In the genomic region with DNA sequence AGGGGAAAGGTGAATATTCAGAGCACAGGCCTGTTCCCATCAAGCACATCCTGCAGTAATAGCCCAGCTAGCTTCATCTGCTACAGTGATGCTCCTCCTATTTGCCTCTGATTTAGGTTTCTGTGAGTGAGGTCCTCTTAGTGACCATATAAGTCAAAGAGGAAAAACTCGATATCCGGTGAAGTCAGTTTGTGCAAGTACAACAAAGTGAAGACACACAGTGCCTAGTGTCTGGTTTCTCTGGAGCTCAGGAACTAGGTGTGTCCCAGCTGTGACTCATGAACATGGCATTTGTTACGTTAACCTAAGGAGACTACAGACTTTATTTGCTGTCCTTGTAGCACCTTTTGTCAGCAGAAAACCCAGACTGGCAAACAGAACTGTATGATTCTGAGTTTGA, we compare ENCODE assay signal across 1 cellular context.
TF ChIP-seq lines count a peak whose summit lies in the region.

No MANE protein-coding gene starts in this region.

TF ChIP-seq in HepG2, 621 proteins besides CTCF, POLR2A, EP300 and RAD21 (continued from another document and continues in another):
- TF ChIP-seq, protein P1, sequence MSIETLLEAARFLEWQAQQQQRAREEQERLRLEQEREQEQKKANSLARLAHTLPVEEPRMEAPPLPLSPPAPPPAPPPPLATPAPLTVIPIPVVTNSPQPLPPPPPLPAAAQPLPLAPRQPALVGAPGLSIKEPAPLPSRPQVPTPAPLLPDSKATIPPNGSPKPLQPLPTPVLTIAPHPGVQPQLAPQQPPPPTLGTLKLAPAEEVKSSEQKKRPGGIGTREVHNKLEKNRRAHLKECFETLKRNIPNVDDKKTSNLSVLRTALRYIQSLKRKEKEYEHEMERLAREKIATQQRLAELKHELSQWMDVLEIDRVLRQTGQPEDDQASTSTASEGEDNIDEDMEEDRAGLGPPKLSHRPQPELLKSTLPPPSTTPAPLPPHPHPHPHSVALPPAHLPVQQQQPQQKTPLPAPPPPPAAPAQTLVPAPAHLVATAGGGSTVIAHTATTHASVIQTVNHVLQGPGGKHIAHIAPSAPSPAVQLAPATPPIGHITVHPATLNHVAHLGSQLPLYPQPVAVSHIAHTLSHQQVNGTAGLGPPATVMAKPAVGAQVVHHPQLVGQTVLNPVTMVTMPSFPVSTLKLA (IDR thresholded peaks at IDR 0.05): no peak
- TF ChIP-seq LCORL (IDR thresholded peaks at IDR 0.05) (no peak), LCORL (CRISPR knock-in tag; IDR thresholded peaks at IDR 0.05) (no peak), NR2F2 (IDR thresholded peaks at IDR 0.05; ENCODE audit: borderline replicate concordance, low read depth) (no peak), CCAR2 (optimal IDR thresholded peaks at IDR 0.05; ENCODE audit: low read depth, low read length) (no peak), ZNF431 (CRISPR knock-in tag; IDR thresholded peaks at IDR 0.05; ENCODE audit: borderline replicate concordance, low read depth) (peak; percentile 98), ZNF674 (CRISPR knock-in tag; IDR thresholded peaks at IDR 0.05; ENCODE audit: low read depth) (no peak), ZNF510 (CRISPR knock-in tag; IDR thresholded peaks at IDR 0.05; ENCODE audit: low read depth) (no peak), SMC3 (IDR thresholded peaks at IDR 0.05; ENCODE audit: low read length) (no peak), ZNF253 (CRISPR knock-in tag; IDR thresholded peaks at IDR 0.05; ENCODE audit: borderline replicate concordance) (no peak), ZNF543 (CRISPR knock-in tag; IDR thresholded peaks at IDR 0.05) (no peak), ZC3H4 (CRISPR knock-in tag; IDR thresholded peaks at IDR 0.05; ENCODE audit: borderline replicate concordance) (no peak), HOXA3 (CRISPR knock-in tag; IDR thresholded peaks at IDR 0.05) (peak; percentile 63), SALL2 (CRISPR knock-in tag; IDR thresholded peaks at IDR 0.05) (no peak), ZNF572 (CRISPR knock-in tag; IDR thresholded peaks at IDR 0.05) (no peak), MED1 (CRISPR knock-in tag; IDR thresholded peaks at IDR 0.05) (peak; percentile 91; the same call in 1 of the 2 replicates), ZNF75D (CRISPR knock-in tag; IDR thresholded peaks at IDR 0.05; ENCODE audit: borderline replicate concordance) (no peak), KDM6A (CRISPR knock-in tag; IDR thresholded peaks at IDR 0.05; ENCODE audit: low read depth) (no peak), ZNF720 (CRISPR knock-in tag; IDR thresholded peaks at IDR 0.05) (no peak), MTA3 (CRISPR knock-in tag; IDR thresholded peaks at IDR 0.05) (no peak), MEF2D (CRISPR knock-in tag; IDR thresholded peaks at IDR 0.05) (0 out of 2 replicates have a peak, but pooled peaks have one; percentile 42)
- TF ChIP-seq, protein P2, sequence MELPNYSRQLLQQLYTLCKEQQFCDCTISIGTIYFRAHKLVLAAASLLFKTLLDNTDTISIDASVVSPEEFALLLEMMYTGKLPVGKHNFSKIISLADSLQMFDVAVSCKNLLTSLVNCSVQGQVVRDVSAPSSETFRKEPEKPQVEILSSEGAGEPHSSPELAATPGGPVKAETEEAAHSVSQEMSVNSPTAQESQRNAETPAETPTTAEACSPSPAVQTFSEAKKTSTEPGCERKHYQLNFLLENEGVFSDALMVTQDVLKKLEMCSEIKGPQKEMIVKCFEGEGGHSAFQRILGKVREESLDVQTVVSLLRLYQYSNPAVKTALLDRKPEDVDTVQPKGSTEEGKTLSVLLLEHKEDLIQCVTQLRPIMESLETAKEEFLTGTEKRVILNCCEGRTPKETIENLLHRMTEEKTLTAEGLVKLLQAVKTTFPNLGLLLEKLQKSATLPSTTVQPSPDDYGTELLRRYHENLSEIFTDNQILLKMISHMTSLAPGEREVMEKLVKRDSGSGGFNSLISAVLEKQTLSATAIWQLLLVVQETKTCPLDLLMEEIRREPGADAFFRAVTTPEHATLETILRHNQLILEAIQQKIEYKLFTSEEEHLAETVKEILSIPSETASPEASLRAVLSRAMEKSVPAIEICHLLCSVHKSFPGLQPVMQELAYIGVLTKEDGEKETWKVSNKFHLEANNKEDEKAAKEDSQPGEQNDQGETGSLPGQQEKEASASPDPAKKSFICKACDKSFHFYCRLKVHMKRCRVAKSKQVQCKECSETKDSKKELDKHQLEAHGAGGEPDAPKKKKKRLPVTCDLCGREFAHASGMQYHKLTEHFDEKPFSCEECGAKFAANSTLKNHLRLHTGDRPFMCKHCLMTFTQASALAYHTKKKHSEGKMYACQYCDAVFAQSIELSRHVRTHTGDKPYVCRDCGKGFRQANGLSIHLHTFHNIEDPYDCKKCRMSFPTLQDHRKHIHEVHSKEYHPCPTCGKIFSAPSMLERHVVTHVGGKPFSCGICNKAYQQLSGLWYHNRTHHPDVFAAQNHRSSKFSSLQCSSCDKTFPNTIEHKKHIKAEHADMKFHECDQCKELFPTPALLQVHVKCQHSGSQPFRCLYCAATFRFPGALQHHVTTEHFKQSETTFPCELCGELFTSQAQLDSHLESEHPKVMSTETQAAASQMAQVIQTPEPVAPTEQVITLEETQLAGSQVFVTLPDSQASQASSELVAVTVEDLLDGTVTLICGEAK (IDR thresholded peaks at IDR 0.05): no peak
- TF ChIP-seq, protein P2 (CRISPR knock-in tag; IDR thresholded peaks at IDR 0.05): no peak
- TF ChIP-seq, protein P3, sequence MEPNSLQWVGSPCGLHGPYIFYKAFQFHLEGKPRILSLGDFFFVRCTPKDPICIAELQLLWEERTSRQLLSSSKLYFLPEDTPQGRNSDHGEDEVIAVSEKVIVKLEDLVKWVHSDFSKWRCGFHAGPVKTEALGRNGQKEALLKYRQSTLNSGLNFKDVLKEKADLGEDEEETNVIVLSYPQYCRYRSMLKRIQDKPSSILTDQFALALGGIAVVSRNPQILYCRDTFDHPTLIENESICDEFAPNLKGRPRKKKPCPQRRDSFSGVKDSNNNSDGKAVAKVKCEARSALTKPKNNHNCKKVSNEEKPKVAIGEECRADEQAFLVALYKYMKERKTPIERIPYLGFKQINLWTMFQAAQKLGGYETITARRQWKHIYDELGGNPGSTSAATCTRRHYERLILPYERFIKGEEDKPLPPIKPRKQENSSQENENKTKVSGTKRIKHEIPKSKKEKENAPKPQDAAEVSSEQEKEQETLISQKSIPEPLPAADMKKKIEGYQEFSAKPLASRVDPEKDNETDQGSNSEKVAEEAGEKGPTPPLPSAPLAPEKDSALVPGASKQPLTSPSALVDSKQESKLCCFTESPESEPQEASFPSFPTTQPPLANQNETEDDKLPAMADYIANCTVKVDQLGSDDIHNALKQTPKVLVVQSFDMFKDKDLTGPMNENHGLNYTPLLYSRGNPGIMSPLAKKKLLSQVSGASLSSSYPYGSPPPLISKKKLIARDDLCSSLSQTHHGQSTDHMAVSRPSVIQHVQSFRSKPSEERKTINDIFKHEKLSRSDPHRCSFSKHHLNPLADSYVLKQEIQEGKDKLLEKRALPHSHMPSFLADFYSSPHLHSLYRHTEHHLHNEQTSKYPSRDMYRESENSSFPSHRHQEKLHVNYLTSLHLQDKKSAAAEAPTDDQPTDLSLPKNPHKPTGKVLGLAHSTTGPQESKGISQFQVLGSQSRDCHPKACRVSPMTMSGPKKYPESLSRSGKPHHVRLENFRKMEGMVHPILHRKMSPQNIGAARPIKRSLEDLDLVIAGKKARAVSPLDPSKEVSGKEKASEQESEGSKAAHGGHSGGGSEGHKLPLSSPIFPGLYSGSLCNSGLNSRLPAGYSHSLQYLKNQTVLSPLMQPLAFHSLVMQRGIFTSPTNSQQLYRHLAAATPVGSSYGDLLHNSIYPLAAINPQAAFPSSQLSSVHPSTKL (CRISPR knock-in tag; IDR thresholded peaks at IDR 0.05): peak; percentile 90
- TF ChIP-seq, protein P4, sequence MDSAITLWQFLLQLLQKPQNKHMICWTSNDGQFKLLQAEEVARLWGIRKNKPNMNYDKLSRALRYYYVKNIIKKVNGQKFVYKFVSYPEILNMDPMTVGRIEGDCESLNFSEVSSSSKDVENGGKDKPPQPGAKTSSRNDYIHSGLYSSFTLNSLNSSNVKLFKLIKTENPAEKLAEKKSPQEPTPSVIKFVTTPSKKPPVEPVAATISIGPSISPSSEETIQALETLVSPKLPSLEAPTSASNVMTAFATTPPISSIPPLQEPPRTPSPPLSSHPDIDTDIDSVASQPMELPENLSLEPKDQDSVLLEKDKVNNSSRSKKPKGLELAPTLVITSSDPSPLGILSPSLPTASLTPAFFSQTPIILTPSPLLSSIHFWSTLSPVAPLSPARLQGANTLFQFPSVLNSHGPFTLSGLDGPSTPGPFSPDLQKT (CRISPR knock-in tag; IDR thresholded peaks at IDR 0.05; ENCODE audit: borderline replicate concordance): 0 out of 2 replicates have a peak, but pooled peaks have one; percentile 56
- TF ChIP-seq, protein P5, sequence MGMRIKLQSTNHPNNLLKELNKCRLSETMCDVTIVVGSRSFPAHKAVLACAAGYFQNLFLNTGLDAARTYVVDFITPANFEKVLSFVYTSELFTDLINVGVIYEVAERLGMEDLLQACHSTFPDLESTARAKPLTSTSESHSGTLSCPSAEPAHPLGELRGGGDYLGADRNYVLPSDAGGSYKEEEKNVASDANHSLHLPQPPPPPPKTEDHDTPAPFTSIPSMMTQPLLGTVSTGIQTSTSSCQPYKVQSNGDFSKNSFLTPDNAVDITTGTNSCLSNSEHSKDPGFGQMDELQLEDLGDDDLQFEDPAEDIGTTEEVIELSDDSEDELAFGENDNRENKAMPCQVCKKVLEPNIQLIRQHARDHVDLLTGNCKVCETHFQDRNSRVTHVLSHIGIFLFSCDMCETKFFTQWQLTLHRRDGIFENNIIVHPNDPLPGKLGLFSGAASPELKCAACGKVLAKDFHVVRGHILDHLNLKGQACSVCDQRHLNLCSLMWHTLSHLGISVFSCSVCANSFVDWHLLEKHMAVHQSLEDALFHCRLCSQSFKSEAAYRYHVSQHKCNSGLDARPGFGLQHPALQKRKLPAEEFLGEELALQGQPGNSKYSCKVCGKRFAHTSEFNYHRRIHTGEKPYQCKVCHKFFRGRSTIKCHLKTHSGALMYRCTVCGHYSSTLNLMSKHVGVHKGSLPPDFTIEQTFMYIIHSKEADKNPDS (CRISPR knock-in tag; IDR thresholded peaks at IDR 0.05): no peak
- TF ChIP-seq, protein P6, sequence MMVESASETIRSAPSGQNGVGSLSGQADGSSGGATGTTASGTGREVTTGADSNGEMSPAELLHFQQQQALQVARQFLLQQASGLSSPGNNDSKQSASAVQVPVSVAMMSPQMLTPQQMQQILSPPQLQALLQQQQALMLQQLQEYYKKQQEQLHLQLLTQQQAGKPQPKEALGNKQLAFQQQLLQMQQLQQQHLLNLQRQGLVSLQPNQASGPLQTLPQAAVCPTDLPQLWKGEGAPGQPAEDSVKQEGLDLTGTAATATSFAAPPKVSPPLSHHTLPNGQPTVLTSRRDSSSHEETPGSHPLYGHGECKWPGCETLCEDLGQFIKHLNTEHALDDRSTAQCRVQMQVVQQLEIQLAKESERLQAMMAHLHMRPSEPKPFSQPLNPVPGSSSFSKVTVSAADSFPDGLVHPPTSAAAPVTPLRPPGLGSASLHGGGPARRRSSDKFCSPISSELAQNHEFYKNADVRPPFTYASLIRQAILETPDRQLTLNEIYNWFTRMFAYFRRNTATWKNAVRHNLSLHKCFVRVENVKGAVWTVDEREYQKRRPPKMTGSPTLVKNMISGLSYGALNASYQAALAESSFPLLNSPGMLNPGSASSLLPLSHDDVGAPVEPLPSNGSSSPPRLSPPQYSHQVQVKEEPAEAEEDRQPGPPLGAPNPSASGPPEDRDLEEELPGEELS (CRISPR knock-in tag; IDR thresholded peaks at IDR 0.05): peak; percentile 84
- TF ChIP-seq, protein P7, sequence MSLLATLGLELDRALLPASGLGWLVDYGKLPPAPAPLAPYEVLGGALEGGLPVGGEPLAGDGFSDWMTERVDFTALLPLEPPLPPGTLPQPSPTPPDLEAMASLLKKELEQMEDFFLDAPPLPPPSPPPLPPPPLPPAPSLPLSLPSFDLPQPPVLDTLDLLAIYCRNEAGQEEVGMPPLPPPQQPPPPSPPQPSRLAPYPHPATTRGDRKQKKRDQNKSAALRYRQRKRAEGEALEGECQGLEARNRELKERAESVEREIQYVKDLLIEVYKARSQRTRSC (CRISPR knock-in tag; IDR thresholded peaks at IDR 0.05; ENCODE audit: low read depth): no peak
- TF ChIP-seq, protein P8, sequence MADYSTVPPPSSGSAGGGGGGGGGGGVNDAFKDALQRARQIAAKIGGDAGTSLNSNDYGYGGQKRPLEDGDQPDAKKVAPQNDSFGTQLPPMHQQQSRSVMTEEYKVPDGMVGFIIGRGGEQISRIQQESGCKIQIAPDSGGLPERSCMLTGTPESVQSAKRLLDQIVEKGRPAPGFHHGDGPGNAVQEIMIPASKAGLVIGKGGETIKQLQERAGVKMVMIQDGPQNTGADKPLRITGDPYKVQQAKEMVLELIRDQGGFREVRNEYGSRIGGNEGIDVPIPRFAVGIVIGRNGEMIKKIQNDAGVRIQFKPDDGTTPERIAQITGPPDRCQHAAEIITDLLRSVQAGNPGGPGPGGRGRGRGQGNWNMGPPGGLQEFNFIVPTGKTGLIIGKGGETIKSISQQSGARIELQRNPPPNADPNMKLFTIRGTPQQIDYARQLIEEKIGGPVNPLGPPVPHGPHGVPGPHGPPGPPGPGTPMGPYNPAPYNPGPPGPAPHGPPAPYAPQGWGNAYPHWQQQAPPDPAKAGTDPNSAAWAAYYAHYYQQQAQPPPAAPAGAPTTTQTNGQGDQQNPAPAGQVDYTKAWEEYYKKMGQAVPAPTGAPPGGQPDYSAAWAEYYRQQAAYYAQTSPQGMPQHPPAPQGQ (CRISPR knock-in tag; IDR thresholded peaks at IDR 0.05; ENCODE audit: borderline replicate concordance): no peak
